Comparison of ENCODE assay signal across 23 cellular contexts in the genomic region with DNA sequence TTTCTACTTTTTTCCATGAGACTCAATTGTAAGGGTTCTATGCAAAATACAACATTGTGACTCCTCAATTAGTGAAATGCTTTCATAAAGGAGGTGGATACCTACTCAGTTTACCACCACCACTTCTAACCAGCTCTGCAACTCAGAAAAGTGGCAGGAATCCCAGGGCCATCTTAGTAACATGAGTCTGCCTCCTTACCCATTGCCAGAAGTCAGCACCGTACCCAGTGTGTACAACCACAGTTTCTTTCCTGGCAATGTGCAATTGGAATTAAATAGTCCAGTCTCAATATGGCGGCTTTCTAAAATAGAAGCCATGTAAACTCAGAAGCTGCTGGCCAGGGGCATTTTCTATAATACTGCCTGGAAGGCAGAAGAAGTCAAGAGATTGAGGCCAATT.
"Had no signal": no experiment of that assay in that cellular context is flagged by ENCODE, and none has a peak within 500 bp of the region (broad histone marks: within the 10 kb centered on the region; RNA-seq: fewer than 3 reads in every experiment).

No MANE protein-coding gene starts in this region.

- DNase-seq: islet precursor cell; left ventricle myocardium inferior; midbrain; mucosa of descending colon; naive thymus-derived CD4-positive, alpha-beta T cell; ovary; retina; right cardiac atrium; small intestine; spleen; stimulated activated CD4-positive, alpha-beta T cell treated with anti-CD3 and anti-CD28 coated beads, Interleukin-4, amount 100 ng/mL, for 24 hours; stimulated activated naive CD4-positive, alpha-beta T cell treated with Interleukin-2 at 50 U/mL for 16 hours; stimulated activated naive CD8-positive, alpha-beta T cell treated with anti-CD3 and anti-CD28 coated beads, Interleukin-15, amount 100 ng/mL, for 72 hours; substantia nigra; uterus had no signal

- H3K4me3 Mint-ChIP-seq: naive thymus-derived CD4-positive, alpha-beta T cell; natural killer cell treated with Interleukin-12 subunit alpha and Interleukin-12 subunit beta and Interleukin-15 and Interleukin-18, amount 100 ng/mL, for 72 hours; stimulated activated effector memory CD8-positive, alpha-beta T cell treated with anti-CD3 and anti-CD28 coated beads, Interleukin-12 subunit alpha, Interleukin-12 subunit beta, amount 100 ng/mL, for 72 hours; stimulated activated naive CD8-positive, alpha-beta T cell treated with anti-CD3 and anti-CD28 coated beads, Interleukin-15, amount 100 ng/mL, for 72 hours; type B pancreatic cell had no signal

- H3K4me1 ChIP-seq: left ventricle myocardium inferior, spleen, tibial nerve, uterus had no signal

- H3K4me1 Mint-ChIP-seq: stimulated activated effector memory CD8-positive, alpha-beta T cell treated with anti-CD3 and anti-CD28 coated beads, Interleukin-12 subunit alpha, Interleukin-12 subunit beta, amount 100 ng/mL, for 72 hours; stimulated activated naive CD8-positive, alpha-beta T cell treated with anti-CD3 and anti-CD28 coated beads, Interleukin-15, amount 100 ng/mL, for 72 hours had no signal

- H3K27me3 ChIP-seq: hepatocyte, ovary, spleen, tibial nerve, uterus had no signal

- H3K4me3 ChIP-seq: hepatocyte, left ventricle myocardium inferior, lung, mucosa of descending colon, ovary, spleen, tibial nerve, uterus had no signal

- H3K27ac Mint-ChIP-seq: naive thymus-derived CD4-positive, alpha-beta T cell; natural killer cell treated with Interleukin-12 subunit alpha and Interleukin-12 subunit beta and Interleukin-15 and Interleukin-18, amount 100 ng/mL, for 72 hours; progenitor cell of endocrine pancreas; stimulated activated effector memory CD8-positive, alpha-beta T cell treated with anti-CD3 and anti-CD28 coated beads, Interleukin-12 subunit alpha, Interleukin-12 subunit beta, amount 100 ng/mL, for 72 hours; stimulated activated naive CD8-positive, alpha-beta T cell treated with anti-CD3 and anti-CD28 coated beads, Interleukin-15, amount 100 ng/mL, for 72 hours; type B pancreatic cell had no signal

- H3K36me3 Mint-ChIP-seq: natural killer cell treated with Interleukin-12 subunit alpha and Interleukin-12 subunit beta and Interleukin-15 and Interleukin-18, amount 100 ng/mL, for 72 hours; stimulated activated effector memory CD8-positive, alpha-beta T cell treated with anti-CD3 and anti-CD28 coated beads, Interleukin-12 subunit alpha, Interleukin-12 subunit beta, amount 100 ng/mL, for 72 hours; type B pancreatic cell had no signal

- H3K9me3 Mint-ChIP-seq: naive thymus-derived CD4-positive, alpha-beta T cell; natural killer cell treated with Interleukin-12 subunit alpha and Interleukin-12 subunit beta and Interleukin-15 and Interleukin-18, amount 100 ng/mL, for 72 hours; stimulated activated effector memory CD8-positive, alpha-beta T cell treated with anti-CD3 and anti-CD28 coated beads, Interleukin-12 subunit alpha, Interleukin-12 subunit beta, amount 100 ng/mL, for 72 hours; stimulated activated naive CD8-positive, alpha-beta T cell treated with anti-CD3 and anti-CD28 coated beads, Interleukin-15, amount 100 ng/mL, for 72 hours; type B pancreatic cell had no signal

- H3K9me3 ChIP-seq: left ventricle myocardium inferior, mucosa of descending colon, ovary, spleen, tibial nerve, uterus had no signal

- H3K27ac ChIP-seq: hepatocyte, left ventricle myocardium inferior, ovary, spleen, tibial nerve, uterus had no signal

- H3K36me3 ChIP-seq: left ventricle myocardium inferior, ovary, tibial nerve, uterus had no signal

- H3K27me3 Mint-ChIP-seq: naive thymus-derived CD4-positive, alpha-beta T cell; natural killer cell treated with Interleukin-12 subunit alpha and Interleukin-12 subunit beta and Interleukin-15 and Interleukin-18, amount 100 ng/mL, for 72 hours; progenitor cell of endocrine pancreas; stimulated activated naive CD8-positive, alpha-beta T cell treated with anti-CD3 and anti-CD28 coated beads, Interleukin-15, amount 100 ng/mL, for 72 hours; type B pancreatic cell had no signal

- ATAC-seq: mucosa of descending colon; naive thymus-derived CD4-positive, alpha-beta T cell; natural killer cell treated with Interleukin-12 subunit alpha and Interleukin-12 subunit beta and Interleukin-15 and Interleukin-18, amount 100 ng/mL, for 72 hours; right cardiac atrium; sciatic nerve; stimulated activated effector memory CD8-positive, alpha-beta T cell treated with anti-CD3 and anti-CD28 coated beads, Interleukin-12 subunit alpha, Interleukin-12 subunit beta, amount 100 ng/mL, for 72 hours; stimulated activated naive CD8-positive, alpha-beta T cell treated with anti-CD3 and anti-CD28 coated beads, Interleukin-15, amount 100 ng/mL, for 72 hours had no signal
